22 cellular contexts compared by ENCODE assay signal in genomic region chr9:87263291-87263690, GRCh38.
DNase-seq lines count a peak whose midpoint lies in the region; ATAC-seq and TF ChIP-seq lines count a peak whose summit lies in the region.
"Had no signal": no experiment of that assay in that cellular context is flagged by ENCODE, and none has a peak within 500 bp of the region (broad histone marks: within the 10 kb centered on the region; RNA-seq: fewer than 3 reads in every experiment).

No MANE protein-coding gene starts in this region.

- peak; percentile 99 for ATAC-seq in WTC11
- ATAC-seq in GM19463 (IDR thresholded peaks at IDR 0.05; ENCODE audit: unreplicated experiment) = no peak
- ATAC-seq: left ventricle myocardium superior had no signal

- no peak for DNase-seq in cardiac muscle cell (ENCODE audit: low read depth in 1 of 2, low spot score in 1 of 2)
- no peak for DNase-seq in cardiac septum (ENCODE audit: low spot score)
- DNase-seq in WTC11 (ENCODE audit: low spot score) = peak; percentile 90
- peak; percentile 67 for DNase-seq in iPS DF 19.7 (ENCODE audit: low read depth, low spot score)
- DNase-seq in stimulated activated CD8-positive, alpha-beta memory T cell treated with anti-CD3 and anti-CD28 coated beads, Interleukin-4, amount 100 ng/mL, for 48 hours = no peak
- DNase-seq in NAMALWA (ENCODE audit: low spot score) = no peak
- DNase-seq in NCI-H510A treated with DMSO at 0.1 percent for 48 hours (lab: John Stamatoyannopoulos, UW) = no peak
- DNase-seq: activated CD4-positive, alpha-beta memory T cell treated with anti-CD3 and anti-CD28 coated beads, Interleukin-2, amount 10 ng/mL, durations not matched to agents 7 days and 5 days; activated T-cell treated with anti-CD3 and anti-CD28 coated beads, Interleukin-2, amount 50 U/mL, for 24 hours; CD4-positive, CD25-positive, alpha-beta regulatory T cell; foreskin fibroblast; left ventricle myocardium superior; MV-4-11; NCI-H2029 treated with DMSO at 0.1 percent for 48 hours; NCI-H510A; PC-9; uterus had no signal

- no peaks in the 10 kb centered on the region for H3K27me3 ChIP-seq in cardiac muscle cell
- H3K27me3 ChIP-seq: neutrophil, uterus had no signal

- H3K9me3 ChIP-seq in cardiac muscle cell (ENCODE audit: low read depth) = no peaks in the 10 kb centered on the region
- H3K9me3 ChIP-seq: neutrophil, uterus had no signal

- POLR2A ChIA-PET in WTC11 (lab: Charles Lee) = no interaction called here

- intact Hi-C loops in cardiac septum (cut with DNase I) = no loop called here

- TF ChIP-seq CTCF in cardiac muscle cell (IDR thresholded peaks at IDR 0.05; ENCODE audit: low read depth, low read length) = peak; percentile 11
- peak; percentile 46; the same call in 1 of the 2 replicates for TF ChIP-seq CTCF in WTC11 (IDR thresholded peaks at IDR 0.05)

- H3K27ac ChIP-seq in cardiac muscle cell = no peak overlapping the region
- H3K27ac ChIP-seq: HL-60, neutrophil, PC-9, uterus had no signal

- no peaks in the 10 kb centered on the region for H3K4me1 ChIP-seq in cardiac muscle cell (ENCODE audit: low read depth)
- H3K4me1 ChIP-seq: uterus had no signal

- no peaks in the 10 kb centered on the region for H3K4me1 Mint-ChIP-seq in WTC11
- H3K4me1 Mint-ChIP-seq: activated CD4-positive, alpha-beta memory T cell treated with anti-CD3 and anti-CD28 coated beads, Interleukin-2, amount 10 ng/mL, durations not matched to agents 7 days and 5 days; CD4-positive, CD25-positive, alpha-beta regulatory T cell had no signal

- no peaks in the 10 kb centered on the region for H3K36me3 ChIP-seq in cardiac muscle cell
- H3K36me3 ChIP-seq: neutrophil, uterus had no signal

- H3K27ac Mint-ChIP-seq in WTC11 = no peak overlapping the region
- H3K27ac Mint-ChIP-seq: activated CD4-positive, alpha-beta memory T cell treated with anti-CD3 and anti-CD28 coated beads, Interleukin-2, amount 10 ng/mL, durations not matched to agents 7 days and 5 days; activated naive CD8-positive, alpha-beta T cell; activated T-cell treated with anti-CD3 and anti-CD28 coated beads, Interleukin-2, amount 50 U/mL, for 24 hours; CD4-positive, CD25-positive, alpha-beta regulatory T cell; T-helper 1 cell treated with Interleukin-12 subunit alpha and Interleukin-12 subunit beta and Interleukin-4 antibody, amounts not matched to agents 30 μg/mL and 1 μg/mL, for 36 hours had no signal

- CTCF ChIA-PET in WTC11 (lab: Charles Lee) = interaction anchor here (0.6 to 1.6 kb wide), 20 partner anchors 11 to 849 kb away, joined by 3 to 13 read pairs (median 4); partner anchors contain the start of gene GAS1

- no peak overlapping the region for H3K4me3 ChIP-seq in cardiac muscle cell
- H3K4me3 ChIP-seq: PC-9, uterus had no signal

- H3K9me3 Mint-ChIP-seq in WTC11 = peaks cover 9% of the 10 kb centered on the region
- H3K9me3 Mint-ChIP-seq: activated CD4-positive, alpha-beta memory T cell treated with anti-CD3 and anti-CD28 coated beads, Interleukin-2, amount 10 ng/mL, durations not matched to agents 7 days and 5 days; activated T-cell treated with anti-CD3 and anti-CD28 coated beads, Interleukin-2, amount 50 U/mL, for 24 hours; CD4-positive, CD25-positive, alpha-beta regulatory T cell; T-helper 1 cell treated with Interleukin-12 subunit alpha and Interleukin-12 subunit beta and Interleukin-4 antibody, amounts not matched to agents 30 μg/mL and 1 μg/mL, for 36 hours had no signal

- H3K4me3 Mint-ChIP-seq in WTC11 = no peak overlapping the region
- H3K4me3 Mint-ChIP-seq: activated CD4-positive, alpha-beta memory T cell treated with anti-CD3 and anti-CD28 coated beads, Interleukin-2, amount 10 ng/mL, durations not matched to agents 7 days and 5 days; activated naive CD8-positive, alpha-beta T cell; activated T-cell treated with anti-CD3 and anti-CD28 coated beads, Interleukin-2, amount 50 U/mL, for 24 hours; CD4-positive, CD25-positive, alpha-beta regulatory T cell; T-helper 1 cell treated with Interleukin-12 subunit alpha and Interleukin-12 subunit beta and Interleukin-4 antibody, amounts not matched to agents 30 μg/mL and 1 μg/mL, for 36 hours had no signal

- H3K36me3 Mint-ChIP-seq in WTC11 = no peaks in the 10 kb centered on the region
- H3K36me3 Mint-ChIP-seq: activated naive CD8-positive, alpha-beta T cell; CD4-positive, CD25-positive, alpha-beta regulatory T cell had no signal

- H3K27me3 Mint-ChIP-seq in WTC11 (ENCODE audit: low read depth) = no peaks in the 10 kb centered on the region
- H3K27me3 Mint-ChIP-seq: activated CD4-positive, alpha-beta memory T cell treated with anti-CD3 and anti-CD28 coated beads, Interleukin-2, amount 10 ng/mL, durations not matched to agents 7 days and 5 days; activated naive CD8-positive, alpha-beta T cell; CD4-positive, CD25-positive, alpha-beta regulatory T cell had no signal

TF ChIP-seq in WTC11, 78 proteins besides CTCF, POLR2A, EP300 and RAD21:
- TF ChIP-seq FOXP1 (CRISPR knock-in tag; IDR thresholded peaks at IDR 0.05; ENCODE audit: borderline replicate concordance) (peak; percentile 36; the same call in 1 of the 2 replicates), MXD4 (CRISPR knock-in tag; IDR thresholded peaks at IDR 0.05; ENCODE audit: borderline replicate concordance) (no peak), HMGXB4 (CRISPR knock-in tag; IDR thresholded peaks at IDR 0.05) (no peak), ZNF121 (CRISPR knock-in tag; IDR thresholded peaks at IDR 0.05) (0 out of 2 replicates have a peak, but pooled peaks have one; percentile 44)

Comparison
In these comparisons a context has a peak if more than half of its experiments do, and no peak if none do; other contexts are left out.
1. DNase-seq: peak in WTC11 (single experiment) and iPS DF 19.7 (single experiment); none in cardiac muscle cell (0 of 2), cardiac septum (single experiment), stimulated activated CD8-positive, alpha-beta memory T cell treated with anti-CD3 and anti-CD28 coated beads, Interleukin-4, amount 100 ng/mL, for 48 hours (single experiment), NAMALWA (single experiment) and NCI-H510A treated with DMSO at 0.1 percent for 48 hours (single experiment).